In genomic region chr16:66441586-66442375, GRCh38 we compare ENCODE assay signal across 20 cellular contexts.
A peak's percentile ranks its signal among the peaks of the same experiment; 100 is the strongest.
DNase-seq lines count a peak whose midpoint lies in the region; ATAC-seq and TF ChIP-seq lines count a peak whose summit lies in the region.
"Had no signal": no experiment of that assay in that cellular context is flagged by ENCODE, and none has a peak within 500 bp of the region (broad histone marks: within the 10 kb centered on the region; RNA-seq: fewer than 3 reads in every experiment).

No MANE protein-coding gene starts in this region.

- no peak overlapping the region for H3K4me3 ChIP-seq in choroid plexus epithelial cell (ENCODE audit: low read depth, low read length)
- H3K4me3 ChIP-seq: colonic mucosa, gastroesophageal sphincter, upper lobe of right lung had no signal

- DNase-seq in GM03348 (ENCODE audit: low spot score) (peak; percentile 81), NCI-H226 (peak; percentile 68), choroid plexus epithelial cell (ENCODE audit: low read depth) (peak; percentile 40), islet precursor cell (peak; percentile 46), HK-2 (ENCODE audit: unreplicated experiment) (no peak)
- DNase-seq: activated CD4-positive, alpha-beta T cell treated with anti-CD3 and anti-CD28 coated beads, Interleukin-2, amount 50 U/mL, for 48 hours; activated naive CD4-positive, alpha-beta T cell treated with anti-CD3 and anti-CD28 coated beads for 36 hours; activated T-cell treated with anti-CD3 and anti-CD28 coated beads, Interleukin-2, amount 50 U/mL, for 24 hours; BE2C; colonic mucosa; MM.1S; NCI-H1436 treated with DMSO at 0.1 percent for 48 hours; NCI-H748 treated with DMSO at 0.1 percent for 48 hours; occipital lobe; retina; stimulated activated CD4-positive, alpha-beta T cell treated with anti-CD3 and anti-CD28 coated beads, Interleukin-12 subunit alpha, Interleukin-12 subunit beta, amount 100 ng/mL, for 4 hours had no signal

- TF ChIP-seq CTCF in choroid plexus epithelial cell (conservative IDR thresholded peaks at IDR 0.05; ENCODE audit: low read depth, low read length) = no peak

- ATAC-seq in GM18520 (IDR thresholded peaks at IDR 0.05; ENCODE audit: unreplicated experiment) (no peak), HG02678 (IDR thresholded peaks at IDR 0.05; ENCODE audit: unreplicated experiment) (no peak)
- ATAC-seq: gastroesophageal sphincter, upper lobe of right lung had no signal
